ENCODE assay signal across 18 cellular contexts in the genomic region with DNA sequence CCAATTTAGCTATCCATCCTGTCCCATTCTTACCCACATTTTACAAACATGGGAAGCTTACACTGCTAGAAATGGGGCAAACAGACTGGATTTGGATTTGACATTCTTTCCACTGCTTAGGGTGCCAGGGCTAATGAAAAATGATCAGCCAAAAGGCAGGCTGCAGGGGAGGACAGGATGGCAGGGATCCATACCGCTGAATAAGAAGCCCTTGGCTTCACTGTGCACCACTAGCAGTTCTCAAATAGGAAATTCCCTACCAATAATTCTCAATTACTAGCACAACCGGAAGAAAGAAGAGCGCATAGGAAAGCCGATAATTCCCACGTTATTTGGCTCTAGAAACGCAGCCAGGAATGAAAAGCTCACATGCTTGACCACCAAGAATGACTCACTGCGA.
"Had no signal": no experiment of that assay in that cellular context is flagged by ENCODE, and none has a peak within 500 bp of the region (broad histone marks: within the 10 kb centered on the region; RNA-seq: fewer than 3 reads in every experiment).

No MANE protein-coding gene starts in this region.

- H3K4me3 Mint-ChIP-seq: activated CD8-positive, alpha-beta T cell treated with anti-CD3 and anti-CD28 coated beads, Interleukin-2, amount 10 ng/mL, durations not matched to agents 7 days and 5 days; activated T-helper 17 cell treated with anti-CD3 and anti-CD28 coated beads, Interleukin-2, amount 50 U/mL, for 72 hours; naive B cell; neural crest cell; T-helper 2 cell treated with Interferon-gamma antibody and Interleukin-4, amounts not matched to agents 5 μg/mL and 100 μg/mL, for 36 hours had no signal

- H3K27ac Mint-ChIP-seq: activated CD8-positive, alpha-beta T cell treated with anti-CD3 and anti-CD28 coated beads, Interleukin-2, amount 10 ng/mL, durations not matched to agents 7 days and 5 days; activated naive CD4-positive, alpha-beta T cell treated with anti-CD3 and anti-CD28 coated beads, Interleukin-2, amount 50 U/mL, for 72 hours; activated T-helper 17 cell treated with anti-CD3 and anti-CD28 coated beads, Interleukin-2, amount 50 U/mL, for 72 hours; naive B cell; T-helper 2 cell treated with Interferon-gamma antibody and Interleukin-4, amounts not matched to agents 5 μg/mL and 100 μg/mL, for 36 hours had no signal

- H3K4me1 Mint-ChIP-seq: naive B cell, neural crest cell had no signal

- H3K9me3 Mint-ChIP-seq: activated naive CD4-positive, alpha-beta T cell treated with anti-CD3 and anti-CD28 coated beads, Interleukin-2, amount 50 U/mL, for 72 hours; T-helper 2 cell treated with Interferon-gamma antibody and Interleukin-4, amounts not matched to agents 5 μg/mL and 100 μg/mL, for 36 hours had no signal

- DNase-seq: activated CD4-positive, alpha-beta T cell treated with anti-CD3 and anti-CD28 coated beads for 1 hour; activated CD4-positive, alpha-beta T cell treated with anti-CD3 and anti-CD28 coated beads, Interleukin-2, amount 50 U/mL, for 1 hour; activated CD8-positive, alpha-beta T cell treated with anti-CD3 and anti-CD28 coated beads, Interleukin-2, amount 10 ng/mL, durations not matched to agents 7 days and 5 days; brain microvascular endothelial cell; central memory CD4-positive, alpha-beta T cell; colonic mucosa; esophagus squamous epithelium; kidney; naive B cell; occipital lobe; retina; spleen; stimulated activated CD4-positive, alpha-beta T cell treated with anti-CD3 and anti-CD28 coated beads, Interleukin-4, amount 100 ng/mL, for 1 hour; stimulated activated naive CD4-positive, alpha-beta T cell had no signal

- H3K36me3 Mint-ChIP-seq: activated naive CD4-positive, alpha-beta T cell treated with anti-CD3 and anti-CD28 coated beads, Interleukin-2, amount 50 U/mL, for 72 hours; naive B cell had no signal

- ATAC-seq: activated CD8-positive, alpha-beta T cell treated with anti-CD3 and anti-CD28 coated beads, Interleukin-2, amount 10 ng/mL, durations not matched to agents 7 days and 5 days had no signal
